ENCODE assay signal across 13 cellular contexts in genomic region chr3:100076544-100077529, GRCh38. TPM values are rescaled to one million over a fixed set of nuclear protein-coding genes. Genes with fewer than 3 reads are reported as not detected.
DNase-seq lines count a peak whose midpoint lies in the region; ATAC-seq and TF ChIP-seq lines count a peak whose summit lies in the region.
"Had no signal": no experiment of that assay in that cellular context is flagged by ENCODE, and none has a peak within 500 bp of the region (broad histone marks: within the 10 kb centered on the region; RNA-seq: fewer than 3 reads in every experiment).

No MANE protein-coding gene starts in this region.

- CTCF ChIA-PET in activated CD8-positive, alpha-beta memory T cell treated with anti-CD3 and anti-CD28 coated beads, Interleukin-2, amount 10 ng/mL, durations not matched to agents 7 days and 5 days (lab: Charles Lee): interaction anchor here (1.1 to 7.5 kb wide), 4 partner anchors 14 to 234 kb away, joined by 3 to 59 read pairs (median 17); no protein-coding TSS in a partner anchor

- no peak overlapping the region for H3K4me3 Mint-ChIP-seq in activated CD8-positive, alpha-beta memory T cell treated with anti-CD3 and anti-CD28 coated beads, Interleukin-2, amount 10 ng/mL, durations not matched to agents 7 days and 5 days

- no peak for DNase-seq in activated CD8-positive, alpha-beta memory T cell treated with anti-CD3 and anti-CD28 coated beads, Interleukin-2, amount 10 ng/mL, durations not matched to agents 7 days and 5 days
- no peak for DNase-seq in activated CD8-positive, alpha-beta memory T cell treated with anti-CD3 and anti-CD28 coated beads, Interleukin-2, amount 50 U/mL, for 4 hours
- DNase-seq in uterus: no peak
- no peak for DNase-seq in NCI-H2196 treated with DMSO at 0.1 percent for 48 hours (lab: John Stamatoyannopoulos, UW; ENCODE audit: unreplicated experiment)
- DNase-seq: dorsolateral prefrontal cortex; foreskin fibroblast; NCI-H1436; NCI-H774; stimulated activated CD4-positive, alpha-beta T cell treated with anti-CD3 and anti-CD28 coated beads, Interleukin-12 subunit alpha, Interleukin-12 subunit beta, amount 100 ng/mL, for 4 hours had no signal

- H3K27me3 Mint-ChIP-seq in activated CD8-positive, alpha-beta memory T cell treated with anti-CD3 and anti-CD28 coated beads, Interleukin-2, amount 10 ng/mL, durations not matched to agents 7 days and 5 days: no peaks in the 10 kb centered on the region

- no peak for TF ChIP-seq CTCF in gastroesophageal sphincter (IDR thresholded peaks at IDR 0.05)
- no peak for TF ChIP-seq CTCF in uterus (IDR thresholded peaks at IDR 0.05)

- peaks cover 4 to 42% (median 7%) of the 10 kb centered on the region in 3 donors for H3K4me1 ChIP-seq in gastroesophageal sphincter
- H3K4me1 ChIP-seq in muscle layer of colon (ENCODE audit: insufficient read depth, low read length): peaks cover 42% of the 10 kb centered on the region
- H3K4me1 ChIP-seq in uterus: no peaks in the 10 kb centered on the region

- peaks cover 48% of the 10 kb centered on the region for H3K36me3 Mint-ChIP-seq in activated CD8-positive, alpha-beta memory T cell treated with anti-CD3 and anti-CD28 coated beads, Interleukin-2, amount 10 ng/mL, durations not matched to agents 7 days and 5 days

- H3K4me3 ChIP-seq in gastroesophageal sphincter: no peak overlapping the region
- H3K4me3 ChIP-seq in muscle layer of colon (ENCODE audit: low read depth in 1 of 2, low read length in 2 of 2): peak overlapping the region in 1 of 2 donors; percentile 24
- H3K4me3 ChIP-seq in uterus: no peak overlapping the region
- H3K4me3 ChIP-seq: dorsolateral prefrontal cortex had no signal

- TF ChIP-seq POLR2A in gastroesophageal sphincter (IDR thresholded peaks at IDR 0.05) (no peak), uterus (IDR thresholded peaks at IDR 0.05) (no peak)

- H3K27ac Mint-ChIP-seq in activated CD8-positive, alpha-beta memory T cell treated with anti-CD3 and anti-CD28 coated beads, Interleukin-2, amount 10 ng/mL, durations not matched to agents 7 days and 5 days: peak overlapping the region; percentile 65

- peaks cover 44% of the 10 kb centered on the region for H3K4me1 Mint-ChIP-seq in activated CD8-positive, alpha-beta memory T cell treated with anti-CD3 and anti-CD28 coated beads, Interleukin-2, amount 10 ng/mL, durations not matched to agents 7 days and 5 days

- H3K36me3 ChIP-seq in gastroesophageal sphincter (no peaks in the 10 kb centered on the region), muscle layer of colon (ENCODE audit: insufficient read depth, low read length) (no peaks in the 10 kb centered on the region), uterus (no peaks in the 10 kb centered on the region)

- intact Hi-C loops in uterus (cut with DNase I; ENCODE audit: low total_unique reads): no loop called here

- H3K27ac ChIP-seq in gastroesophageal sphincter: peak overlapping the region in 3 of 4 donors; percentile 18 to 40 (median 39)
- peak overlapping the region; percentile 71 for H3K27ac ChIP-seq in muscle layer of colon (ENCODE audit: low read depth, low read length)
- peak overlapping the region; percentile 73 to 88 for H3K27ac ChIP-seq in uterus
- H3K27ac ChIP-seq: dorsolateral prefrontal cortex had no signal

- WGBS in gastroesophageal sphincter (ENCODE audit: low coverage in 1 of 2), 2 donors: 49 to 51% methylated on average over 5 to 7 of the region's 8 CpGs

- TF ChIP-seq EP300 in gastroesophageal sphincter (IDR thresholded peaks at IDR 0.05): no peak

- peaks cover 2% of the 10 kb centered on the region for H3K9me3 Mint-ChIP-seq in activated CD8-positive, alpha-beta memory T cell treated with anti-CD3 and anti-CD28 coated beads, Interleukin-2, amount 10 ng/mL, durations not matched to agents 7 days and 5 days (ENCODE audit: low read depth)

- no peak overlapping the region for H3K9ac ChIP-seq in muscle layer of colon (ENCODE audit: low read length)

- H3K27me3 ChIP-seq in gastroesophageal sphincter: no peaks in the 10 kb centered on the region
- no peaks in the 10 kb centered on the region for H3K27me3 ChIP-seq in muscle layer of colon (ENCODE audit: control insufficient read depth in 1 of 2, insufficient read depth in 2 of 2, low read length in 2 of 2)
- no peaks in the 10 kb centered on the region for H3K27me3 ChIP-seq in uterus
- H3K27me3 ChIP-seq: dorsolateral prefrontal cortex had no signal

- H3K9me3 ChIP-seq in gastroesophageal sphincter (no peaks in the 10 kb centered on the region), muscle layer of colon (ENCODE audit: low read length) (no peaks in the 10 kb centered on the region), uterus (no peaks in the 10 kb centered on the region)

- no peak for ATAC-seq in activated CD8-positive, alpha-beta memory T cell treated with anti-CD3 and anti-CD28 coated beads, Interleukin-2, amount 10 ng/mL, durations not matched to agents 7 days and 5 days
- ATAC-seq in gastroesophageal sphincter: no peak
- no peak for ATAC-seq in HG03442 (IDR thresholded peaks at IDR 0.05; ENCODE audit: unreplicated experiment)
- no peak for ATAC-seq in GM18873 (IDR thresholded peaks at IDR 0.05; ENCODE audit: low FRiP score, unreplicated experiment)

RNA-seq across cellular contexts. Expression of gene FILIP1L, which starts 37.5 kb away (rescaled TPM):
- 10 to 100 TPM in 1 of 2 experiments, 1 to 10 TPM in 1; 2.4 to 15.5 TPM for total RNA-seq in activated CD8-positive, alpha-beta memory T cell treated with anti-CD3 and anti-CD28 coated beads, Interleukin-2, amount 10 ng/mL, durations not matched to agents 7 days and 5 days
- total RNA-seq in gastroesophageal sphincter (100 to 1,000 TPM; 113 to 149 (median 122) TPM), uterus (10 to 100 TPM; 48.5 to 99.1 (median 66.3) TPM)
